In genomic region chr5:88268414-88269184, GRCh38 we compare ENCODE assay signal across 1 cellular context.
TF ChIP-seq lines count a peak whose summit lies in the region.

Gene TMEM161B, minus strand, starts transcription at chr5:88268845. Its CDS starts 122 bp downstream, at chr5:88268723.

TF ChIP-seq in HepG2, 621 proteins besides CTCF, POLR2A, EP300 and RAD21 (continued from another document and continues in another):
- TF ChIP-seq ZNF567 (CRISPR knock-in tag; IDR thresholded peaks at IDR 0.05; ENCODE audit: borderline replicate concordance) = peak; percentile 56; the same call in 1 of the 2 replicates
- no peak for TF ChIP-seq ZNF335 (CRISPR knock-in tag; IDR thresholded peaks at IDR 0.05)
- TF ChIP-seq NR2F1 (CRISPR knock-in tag; IDR thresholded peaks at IDR 0.05) = peak; percentile 16 to 62; a peak in 2 of 4 replicates
- TF ChIP-seq NR0B2 (CRISPR knock-in tag; IDR thresholded peaks at IDR 0.05) = peak; percentile 24; the same call in 1 of the 2 replicates
- peak; percentile 28; the same call in 1 of the 2 replicates for TF ChIP-seq ZNF274 (CRISPR knock-in tag; IDR thresholded peaks at IDR 0.05)
- TF ChIP-seq TAF15 (IDR thresholded peaks at IDR 0.05; ENCODE audit: low read depth, low read length, poor library complexity, severe bottlenecking) = no peak
- 0 out of 2 replicates have a peak, but pooled peaks have one; percentile 47 for TF ChIP-seq IRF2 (CRISPR knock-in tag; IDR thresholded peaks at IDR 0.05)
- TF ChIP-seq HOXA7 (CRISPR knock-in tag; IDR thresholded peaks at IDR 0.05) = 0 out of 2 replicates have a peak, but pooled peaks have one; percentile 44
- peak; percentile 11 for TF ChIP-seq CBX1 (IDR thresholded peaks at IDR 0.05; ENCODE audit: low read depth)
- no peak for TF ChIP-seq NCOA1 (CRISPR knock-in tag; IDR thresholded peaks at IDR 0.05)
- TF ChIP-seq HNRNPH1 (optimal IDR thresholded peaks at IDR 0.05; ENCODE audit: low read depth, low read length) = no peak
- TF ChIP-seq ZNF619 (CRISPR knock-in tag; IDR thresholded peaks at IDR 0.05) = peak; percentile 56; the same call in 1 of the 2 replicates
- 0 out of 2 replicates have a peak, but pooled peaks have one; percentile 28 for TF ChIP-seq GLI4 (CRISPR knock-in tag; IDR thresholded peaks at IDR 0.05; ENCODE audit: borderline replicate concordance)
- peak; percentile 81 for TF ChIP-seq SAP130 (CRISPR knock-in tag; IDR thresholded peaks at IDR 0.05; ENCODE audit: low read depth)
- no peak for TF ChIP-seq SIX1 (CRISPR knock-in tag; IDR thresholded peaks at IDR 0.05; ENCODE audit: borderline replicate concordance)
- no peak for TF ChIP-seq ZNF207 (IDR thresholded peaks at IDR 0.05; ENCODE audit: borderline replicate concordance)
- no peak for TF ChIP-seq IRX3 (CRISPR knock-in tag; IDR thresholded peaks at IDR 0.05; ENCODE audit: borderline replicate concordance, low read depth)
- TF ChIP-seq REPIN1 (CRISPR knock-in tag; IDR thresholded peaks at IDR 0.05; ENCODE audit: borderline replicate concordance, low read depth) = peak; percentile 59; the same call in 1 of the 2 replicates
- no peak for TF ChIP-seq RNF219 (CRISPR knock-in tag; IDR thresholded peaks at IDR 0.05)
- TF ChIP-seq ZNF142 (CRISPR knock-in tag; IDR thresholded peaks at IDR 0.05) = peak; percentile 32; the same call in 1 of the 2 replicates
- peak; percentile 63; the same call in 1 of the 2 replicates for TF ChIP-seq ZC3H13 (CRISPR knock-in tag; IDR thresholded peaks at IDR 0.05)
- peak; percentile 86 for TF ChIP-seq PHF8 (CRISPR knock-in tag; IDR thresholded peaks at IDR 0.05)
- no peak for TF ChIP-seq NFIB (CRISPR knock-in tag; IDR thresholded peaks at IDR 0.05; ENCODE audit: borderline replicate concordance)
- peak; percentile 53; the same call in 1 of the 2 replicates for TF ChIP-seq ZNF263 (CRISPR knock-in tag; IDR thresholded peaks at IDR 0.05)
- TF ChIP-seq ZNF878 (CRISPR knock-in tag; IDR thresholded peaks at IDR 0.05) = 0 out of 2 replicates have a peak, but pooled peaks have one; percentile 24
- no peak for TF ChIP-seq ZSCAN29 (CRISPR knock-in tag; conservative IDR thresholded peaks at IDR 0.05)
- peak; percentile 63; the same call in 1 of the 2 replicates for TF ChIP-seq ZNF547 (CRISPR knock-in tag; IDR thresholded peaks at IDR 0.05)
- no peak for TF ChIP-seq NKX3-1 (CRISPR knock-in tag; IDR thresholded peaks at IDR 0.05)
- TF ChIP-seq ZNF747 (CRISPR knock-in tag; IDR thresholded peaks at IDR 0.05; ENCODE audit: borderline replicate concordance) = peak; percentile 52; the same call in 1 of the 2 replicates
- TF ChIP-seq MYC (CRISPR knock-in tag; IDR thresholded peaks at IDR 0.05; ENCODE audit: borderline replicate concordance) = peak; percentile 77
- TF ChIP-seq ZBTB38 (CRISPR knock-in tag; IDR thresholded peaks at IDR 0.05) = peak; percentile 57; the same call in 1 of the 2 replicates
- peak; percentile 98 for TF ChIP-seq GABPB1 (CRISPR knock-in tag; IDR thresholded peaks at IDR 0.05)
- peak; percentile 56 for TF ChIP-seq SRSF1 (optimal IDR thresholded peaks at IDR 0.05; ENCODE audit: low read depth, low read length)
- TF ChIP-seq STAT6 (CRISPR knock-in tag; IDR thresholded peaks at IDR 0.05; ENCODE audit: borderline replicate concordance) = no peak
- TF ChIP-seq ZNF577 (CRISPR knock-in tag; IDR thresholded peaks at IDR 0.05; ENCODE audit: borderline replicate concordance, low read depth) = no peak
- TF ChIP-seq ZNF674 (CRISPR knock-in tag; IDR thresholded peaks at IDR 0.05; ENCODE audit: low read depth) = no peak
- TF ChIP-seq THAP8 (CRISPR knock-in tag; IDR thresholded peaks at IDR 0.05; ENCODE audit: borderline replicate concordance) = no peak
- no peak for TF ChIP-seq MLXIP (CRISPR knock-in tag; IDR thresholded peaks at IDR 0.05; ENCODE audit: borderline replicate concordance)
- no peak for TF ChIP-seq RCOR2 (CRISPR knock-in tag; IDR thresholded peaks at IDR 0.05)
- TF ChIP-seq GATA4 (IDR thresholded peaks at IDR 0.05; ENCODE audit: borderline replicate concordance, low read depth) = 0 out of 2 replicates have a peak, but pooled peaks have one; percentile 54
- 0 out of 2 replicates have a peak, but pooled peaks have one; percentile 27 for TF ChIP-seq NCOA2 (CRISPR knock-in tag; IDR thresholded peaks at IDR 0.05)
- peak; percentile 86; the same call in 1 of the 2 replicates for TF ChIP-seq ZFP90 (CRISPR knock-in tag; IDR thresholded peaks at IDR 0.05; ENCODE audit: borderline replicate concordance)
- peak; percentile 58 for TF ChIP-seq ZSCAN31 (CRISPR knock-in tag; IDR thresholded peaks at IDR 0.05; ENCODE audit: low read depth)
- TF ChIP-seq SMAD1 (CRISPR knock-in tag; IDR thresholded peaks at IDR 0.05; ENCODE audit: borderline replicate concordance, low read depth) = 0 out of 2 replicates have a peak, but pooled peaks have one; percentile 64
- TF ChIP-seq KDM3A (CRISPR knock-in tag; IDR thresholded peaks at IDR 0.05; ENCODE audit: low read depth) = peak; percentile 25; the same call in 1 of the 2 replicates
- TF ChIP-seq SALL2 (CRISPR knock-in tag; IDR thresholded peaks at IDR 0.05) = peak; percentile 93
- TF ChIP-seq ZNF841 (CRISPR knock-in tag; IDR thresholded peaks at IDR 0.05; ENCODE audit: borderline replicate concordance) = no peak
- peak; percentile 52; the same call in 1 of the 2 replicates for TF ChIP-seq DRAP1 (CRISPR knock-in tag; IDR thresholded peaks at IDR 0.05)
- TF ChIP-seq ZZZ3 (CRISPR knock-in tag; IDR thresholded peaks at IDR 0.05; ENCODE audit: borderline replicate concordance) = peak; percentile 87; the same call in 1 of the 2 replicates
